Comparison of ENCODE assay signal across 21 cellular contexts in the genomic region with DNA sequence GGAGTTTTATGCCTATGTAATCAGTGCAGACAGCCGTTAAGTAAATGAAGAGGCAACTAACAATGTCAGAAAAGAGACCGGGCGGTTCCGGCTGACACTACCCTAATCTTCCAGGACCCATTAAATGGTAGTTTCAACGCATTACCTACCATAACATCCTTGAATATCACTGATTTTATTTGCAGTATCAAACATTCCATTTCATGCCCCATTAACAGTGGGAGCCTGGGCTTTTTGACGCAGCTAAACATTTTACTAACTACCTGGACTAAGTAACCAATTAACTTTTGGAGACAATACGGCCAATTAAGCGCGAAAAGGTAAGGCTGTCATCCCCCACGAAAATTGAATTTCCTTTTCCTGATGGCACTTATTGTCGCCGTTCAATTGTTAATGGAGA.
DNase-seq lines count a peak whose midpoint lies in the region; ATAC-seq, FAIRE-seq and TF ChIP-seq lines count a peak whose summit lies in the region.
"Had no signal": no experiment of that assay in that cellular context is flagged by ENCODE, and none has a peak within 500 bp of the region (broad histone marks: within the 10 kb centered on the region; RNA-seq: fewer than 3 reads in every experiment).

No MANE protein-coding gene starts in this region.

- peaks cover 5% of the 10 kb centered on the region for H3K36me3 Mint-ChIP-seq in nephron progenitor cell (ENCODE audit: low read depth)
- H3K36me3 Mint-ChIP-seq: CD4-positive, CD25-positive, alpha-beta regulatory T cell; CD8-positive, alpha-beta memory T cell had no signal

- FAIRE-seq in RCC 7860 (lab: Jason Lieb, UNC), result no peak
- FAIRE-seq: A204.1, D721Med, G401.6, GM12891, GM19239 had no signal

- no peak for ATAC-seq in omental fat pad (ENCODE audit: low FRiP score)
- ATAC-seq: HCT116 had no signal

- H3K9me3 Mint-ChIP-seq in nephron progenitor cell, result no peaks in the 10 kb centered on the region
- H3K9me3 Mint-ChIP-seq: CD8-positive, alpha-beta memory T cell; HFFc6 had no signal

- H3K27me3 Mint-ChIP-seq in nephron progenitor cell (ENCODE audit: low read depth, poor library complexity), result no peaks in the 10 kb centered on the region
- H3K27me3 Mint-ChIP-seq: CD4-positive, CD25-positive, alpha-beta regulatory T cell had no signal

- peaks cover 49% of the 10 kb centered on the region for H3K4me1 Mint-ChIP-seq in nephron progenitor cell

- no peak for TF ChIP-seq CTCF in nephron progenitor cell (IDR thresholded peaks at IDR 0.05)
- TF ChIP-seq CTCF in omental fat pad (IDR thresholded peaks at IDR 0.05), result no peak

- H3K27ac Mint-ChIP-seq in nephron progenitor cell, result peak overlapping the region; percentile 46
- H3K27ac Mint-ChIP-seq: CD4-positive, CD25-positive, alpha-beta regulatory T cell; CD8-positive, alpha-beta memory T cell; HFFc6 had no signal

- H3K4me3 Mint-ChIP-seq in nephron progenitor cell, result no peak overlapping the region
- H3K4me3 Mint-ChIP-seq: CD4-positive, CD25-positive, alpha-beta regulatory T cell; CD8-positive, alpha-beta memory T cell; HFFc6 had no signal

- DNase-seq in NCI-H526 treated with DMSO at 0.1 percent for 48 hours (lab: John Stamatoyannopoulos, UW) (peak; percentile 30), kidney glomerular epithelial cell (lab: John Stamatoyannopoulos, UW) (peak; percentile 56), nephron progenitor cell (no peak), RCC 7860 (ENCODE audit: low spot score) (no peak), iPS-NIHi11 (ENCODE audit: low spot score) (no peak), omental fat pad (ENCODE audit: low spot score) (no peak)
- DNase-seq: ACHN; BE2C; C1 segment of cervical spinal cord; CD4-positive, CD25-positive, alpha-beta regulatory T cell; CD8-positive, alpha-beta memory T cell; COR-L47; GOT3; H7; HFFc6 had no signal

Comparison
In these comparisons a context has a peak if more than half of its experiments do, and no peak if none do; other contexts are left out.
1. DNase-seq: peak in NCI-H526 treated with DMSO at 0.1 percent for 48 hours (single experiment) and kidney glomerular epithelial cell (single experiment); none in nephron progenitor cell (single experiment), RCC 7860 (single experiment), iPS-NIHi11 (single experiment) and omental fat pad (single experiment).